ENCODE assay signal across 8 cellular contexts in the genomic region with DNA sequence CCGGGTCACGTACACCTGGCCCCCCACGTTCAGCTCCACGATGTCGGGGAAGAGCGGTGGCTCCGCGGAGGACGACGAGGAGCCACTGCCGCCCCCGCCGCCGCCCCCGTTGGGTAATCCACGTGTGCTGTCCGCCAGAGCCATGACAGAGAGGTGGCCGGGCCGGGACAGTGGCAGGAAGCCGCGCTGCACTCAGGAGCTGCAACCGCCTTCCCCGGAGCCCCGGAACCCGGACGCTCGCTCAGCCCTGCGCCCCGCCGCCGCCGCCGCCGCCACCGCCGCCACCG. TPM values are rescaled to one million over a fixed set of nuclear protein-coding genes. Genes with fewer than 3 reads are reported as not detected.
DNase-seq lines count a peak whose midpoint lies in the region; ATAC-seq, FAIRE-seq and TF ChIP-seq lines count a peak whose summit lies in the region.

No MANE protein-coding gene starts in this region.

- DNase-seq in stimulated activated CD4-positive, alpha-beta T cell treated with anti-CD3 and anti-CD28 coated beads, Interleukin-2, amount 100 ng/mL, for 4 hours (ENCODE audit: low read depth), result peak; percentile 54
- DNase-seq in stimulated activated CD4-positive, alpha-beta T cell treated with anti-CD3 and anti-CD28 coated beads, Interleukin-2, amount 100 ng/mL, for 48 hours, result no peak
- DNase-seq in activated CD8-positive, alpha-beta T cell treated with anti-CD3 and anti-CD28 coated beads, Interleukin-2, amount 10 ng/mL, durations not matched to agents 7 days and 5 days, result no peak
- no peak for DNase-seq in GM12892 (ENCODE audit: insufficient read length)
- no peak for DNase-seq in HTR-8/SVneo (ENCODE audit: insufficient read length, low spot score)
- no peak for DNase-seq in mesenteric fat pad (ENCODE audit: low spot score)

- CTCF ChIA-PET in activated CD8-positive, alpha-beta T cell treated with anti-CD3 and anti-CD28 coated beads, Interleukin-2, amount 10 ng/mL, durations not matched to agents 7 days and 5 days (lab: Charles Lee), result interaction anchor here (0.9 to 2.3 kb wide), 15 partner anchors 9 to 1011 kb away, joined by 3 to 13 read pairs (median 5); a partner anchor contains a TSS

- H3K4me1 ChIP-seq in stomach smooth muscle (ENCODE audit: control insufficient read depth, insufficient read depth, low read length), result peaks cover 17% of the 10 kb centered on the region

- no peak for FAIRE-seq in GM12892 (lab: Jason Lieb, UNC)
- FAIRE-seq in HTR-8/SVneo (lab: Jason Lieb, UNC), result no peak

- H3K9me3 ChIP-seq in iPS-18c (ENCODE audit: control insufficient read depth, insufficient read depth, low read length) (no peaks in the 10 kb centered on the region), stomach smooth muscle (ENCODE audit: control insufficient read depth in 2 of 2, low read length in 2 of 2) (no peaks in the 10 kb centered on the region)

- peak overlapping the region; percentile 80 for H3K4me3 Mint-ChIP-seq in activated CD8-positive, alpha-beta T cell treated with anti-CD3 and anti-CD28 coated beads, Interleukin-2, amount 10 ng/mL, durations not matched to agents 7 days and 5 days

- peak overlapping the region; percentile 71 for H3K27ac Mint-ChIP-seq in activated CD8-positive, alpha-beta T cell treated with anti-CD3 and anti-CD28 coated beads, Interleukin-2, amount 10 ng/mL, durations not matched to agents 7 days and 5 days

- H3K9ac ChIP-seq in stomach smooth muscle (ENCODE audit: low read length in 2 of 2), result peak overlapping the region; percentile 45 to 60

- peak overlapping the region; percentile 63 for H3K4me3 ChIP-seq in iPS-18c (ENCODE audit: insufficient read depth, low read depth, low read length)
- peak overlapping the region; percentile 75 to 84 for H3K4me3 ChIP-seq in stomach smooth muscle (ENCODE audit: low read length in 2 of 2)

- no peaks in the 10 kb centered on the region for H3K9me3 Mint-ChIP-seq in activated CD8-positive, alpha-beta T cell treated with anti-CD3 and anti-CD28 coated beads, Interleukin-2, amount 10 ng/mL, durations not matched to agents 7 days and 5 days (ENCODE audit: insufficient read depth)

- H3K4me1 Mint-ChIP-seq in activated CD8-positive, alpha-beta T cell treated with anti-CD3 and anti-CD28 coated beads, Interleukin-2, amount 10 ng/mL, durations not matched to agents 7 days and 5 days (ENCODE audit: low read depth), result peaks cover 33% of the 10 kb centered on the region

- peaks cover 0 to 4% of the 10 kb centered on the region in 2 donors for H3K27me3 ChIP-seq in stomach smooth muscle (ENCODE audit: control insufficient read depth in 1 of 2, insufficient read depth in 2 of 2, low read length in 2 of 2)

- no peak for ATAC-seq in activated CD8-positive, alpha-beta T cell treated with anti-CD3 and anti-CD28 coated beads, Interleukin-2, amount 10 ng/mL, durations not matched to agents 7 days and 5 days

- POLR2A ChIA-PET in activated CD8-positive, alpha-beta T cell treated with anti-CD3 and anti-CD28 coated beads, Interleukin-2, amount 10 ng/mL, durations not matched to agents 7 days and 5 days (lab: Charles Lee), result interaction anchor here (1.0 to 1.2 kb wide), 2 partner anchors 12 to 140 kb away, joined by 3 to 4 read pairs; no protein-coding TSS in a partner anchor

- H3K27ac ChIP-seq in stomach smooth muscle (ENCODE audit: low read length), result peak overlapping the region; percentile 64

- peaks cover 6% of the 10 kb centered on the region for H3K36me3 Mint-ChIP-seq in activated CD8-positive, alpha-beta T cell treated with anti-CD3 and anti-CD28 coated beads, Interleukin-2, amount 10 ng/mL, durations not matched to agents 7 days and 5 days (ENCODE audit: low read depth)

- H3K27me3 Mint-ChIP-seq in activated CD8-positive, alpha-beta T cell treated with anti-CD3 and anti-CD28 coated beads, Interleukin-2, amount 10 ng/mL, durations not matched to agents 7 days and 5 days (ENCODE audit: low read depth), result peaks cover 27% of the 10 kb centered on the region

- TF ChIP-seq POLR2A in GM12892 (IDR thresholded peaks at IDR 0.05; ENCODE audit: low read depth, low read length), result no peak

- no peaks in the 10 kb centered on the region for H3K36me3 ChIP-seq in stomach smooth muscle (ENCODE audit: control insufficient read depth in 2 of 2, insufficient read depth in 2 of 2, low read length in 2 of 2)

RNA-seq across cellular contexts. Expression of a gene that starts 0.3 kb away (rescaled TPM):
- total RNA-seq in activated CD8-positive, alpha-beta T cell treated with anti-CD3 and anti-CD28 coated beads, Interleukin-2, amount 10 ng/mL, durations not matched to agents 7 days and 5 days, result 1 to 10 TPM; 5.8 to 6.3 TPM
- polyA plus RNA-seq in GM12892 (2012; ENCODE audit: missing spikeins), result 7.1 TPM
- total RNA-seq in mesenteric fat pad, result 121 TPM

Comparison
In these comparisons a context has a peak if more than half of its experiments do, and no peak if none do; other contexts are left out.
1. RNA of a gene that starts 0.3 kb away (total RNA-seq): 121 TPM in mesenteric fat pad (single experiment); 5.8 to 6.3 TPM in activated CD8-positive, alpha-beta T cell treated with anti-CD3 and anti-CD28 coated beads, Interleukin-2, amount 10 ng/mL, durations not matched to agents 7 days and 5 days; every median in the first group is over 10 times any median in the second.